In genomic region chr5:139543423-139543991, GRCh38 we compare ENCODE assay signal across 8 cellular contexts. TPM values are rescaled to one million over a fixed set of nuclear protein-coding genes. Genes with fewer than 3 reads are reported as not detected.
DNase-seq lines count a peak whose midpoint lies in the region; ATAC-seq and FAIRE-seq lines count a peak whose summit lies in the region.

No MANE protein-coding gene starts in this region.

- no peak for FAIRE-seq in frontal cortex (lab: Jason Lieb, UNC)

- H3K4me3 ChIP-seq in GM08714 (ENCODE audit: low read length) = peak overlapping the region; percentile 21; the same call in 1 of the 2 replicates

- DNase-seq in NAMALWA (ENCODE audit: low spot score) = peak; percentile 84
- DNase-seq in activated T-cell treated with anti-CD3 and anti-CD28 coated beads, Interleukin-2, amount 50 U/mL, for 48 hours = peak; percentile 58 to 68
- peak; percentile 48 to 66 for DNase-seq in frontal cortex (ENCODE audit: low spot score in 2 of 2)
- DNase-seq in nucleus accumbens (lab: John Stamatoyannopoulos, UW) = peak in 47 of 56 donors; percentile 4 to 82 (median 35)
- no peak for DNase-seq in NCI-H345 treated with DMSO at 0.1 percent for 48 hours (lab: John Stamatoyannopoulos, UW; ENCODE audit: unreplicated experiment)
- no peak for DNase-seq in cortex of kidney (lab: John Stamatoyannopoulos, UW)

- peak; percentile 93 for ATAC-seq in GM21737 (IDR thresholded peaks at IDR 0.05; ENCODE audit: unreplicated experiment)

RNA-seq across cellular contexts. Expression of gene UBE2D2, which starts 17.6 kb away (rescaled TPM):
- total RNA-seq in frontal cortex = 124 TPM

Comparison
In these comparisons a context has a peak if more than half of its experiments do, and no peak if none do; other contexts are left out.
1. DNase-seq: peak in NAMALWA (single experiment), activated T-cell treated with anti-CD3 and anti-CD28 coated beads, Interleukin-2, amount 50 U/mL, for 48 hours (2 of 2), frontal cortex (2 of 2) and nucleus accumbens (47 of 56); none in NCI-H345 treated with DMSO at 0.1 percent for 48 hours (single experiment) and cortex of kidney (single experiment).